ENCODE assay signal across 1 cellular context in the genomic region with DNA sequence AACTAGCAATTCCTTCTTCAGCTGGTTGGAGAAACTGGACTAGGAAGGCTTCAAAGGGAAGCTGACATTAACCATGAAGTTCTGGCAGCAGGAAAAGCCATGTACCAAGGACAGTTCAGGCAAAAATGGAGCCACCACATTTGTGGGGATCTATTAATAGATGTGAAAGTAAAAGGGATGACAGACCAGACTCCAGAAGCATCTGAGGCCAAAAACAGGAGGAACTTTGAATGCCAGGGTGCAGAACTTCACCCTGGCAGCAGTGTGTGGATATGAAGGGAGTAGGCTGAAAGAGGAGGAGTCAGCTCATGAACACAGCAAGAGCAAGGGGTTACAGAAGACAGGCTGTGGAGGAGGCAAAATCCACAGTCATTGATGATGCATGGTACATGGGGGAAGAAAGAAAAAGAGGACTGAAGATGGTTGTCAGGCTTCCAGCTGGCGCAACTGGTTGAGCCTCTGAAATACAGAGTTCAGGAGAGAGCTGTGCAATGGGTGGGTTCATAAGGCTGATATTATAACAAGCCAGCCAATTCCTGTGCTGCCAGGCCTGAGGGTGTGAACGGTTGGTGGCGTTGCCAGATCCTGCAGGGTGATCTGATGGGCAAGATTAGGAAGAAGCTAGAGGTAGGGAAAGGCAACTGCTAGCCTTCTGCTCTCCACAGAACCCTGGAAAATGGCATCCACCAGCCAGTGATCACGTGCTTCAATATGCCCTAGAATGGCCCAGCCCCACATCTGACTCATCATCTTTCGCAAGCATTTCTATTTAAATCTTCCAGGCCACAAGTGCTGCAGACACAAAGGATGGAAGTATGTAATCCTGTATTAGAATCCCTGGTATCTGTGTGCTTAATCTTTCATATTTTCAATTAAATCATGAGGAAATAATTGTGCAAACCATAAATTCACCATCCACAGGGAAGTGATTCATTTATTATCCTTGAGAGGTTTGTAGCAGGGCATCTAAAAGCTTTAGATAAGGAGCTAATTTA.
A peak's percentile ranks its signal among the peaks of the same experiment; 100 is the strongest.
TF ChIP-seq lines count a peak whose summit lies in the region.

No MANE protein-coding gene starts in this region.

TF ChIP-seq in SK-N-SH, 30 proteins besides CTCF, POLR2A, EP300 and RAD21 (continued from another document):
- TF ChIP-seq IRF3 (IDR thresholded peaks at IDR 0.05; ENCODE audit: low read depth, low read length) (no peak), FOSL2 (IDR thresholded peaks at IDR 0.05; ENCODE audit: borderline replicate concordance, low read depth) (peak; percentile 67), RFX5 (IDR thresholded peaks at IDR 0.05; ENCODE audit: low read length) (no peak), SIN3A (IDR thresholded peaks at IDR 0.05; ENCODE audit: borderline replicate concordance, low read depth, low read length) (no peak), POLR2AphosphoS5 (IDR thresholded peaks at IDR 0.05; ENCODE audit: low read depth, low read length) (no peak; the same call in 1 of the 2 replicates), RXRA (IDR thresholded peaks at IDR 0.05; ENCODE audit: borderline replicate concordance, low read depth) (peak; percentile 49; the same call in 1 of the 2 replicates), FOXJ3 (CRISPR knock-in tag; IDR thresholded peaks at IDR 0.05) (no peak), TEAD4 (IDR thresholded peaks at IDR 0.05; ENCODE audit: borderline replicate concordance, insufficient read depth) (peak; percentile 71), GATA2 (CRISPR knock-in tag; IDR thresholded peaks at IDR 0.05) (peak; percentile 6), MEF2A (IDR thresholded peaks at IDR 0.05; ENCODE audit: borderline replicate concordance, low read depth) (0 out of 2 replicates have a peak, but pooled peaks have one; percentile 22), MXI1 (IDR thresholded peaks at IDR 0.05; ENCODE audit: low read depth, low read length) (no peak), PBX3 (IDR thresholded peaks at IDR 0.05) (peak; percentile 35), NFIC (IDR thresholded peaks at IDR 0.05; ENCODE audit: borderline replicate concordance) (no peak)
- TF ChIP-seq, protein P1, sequence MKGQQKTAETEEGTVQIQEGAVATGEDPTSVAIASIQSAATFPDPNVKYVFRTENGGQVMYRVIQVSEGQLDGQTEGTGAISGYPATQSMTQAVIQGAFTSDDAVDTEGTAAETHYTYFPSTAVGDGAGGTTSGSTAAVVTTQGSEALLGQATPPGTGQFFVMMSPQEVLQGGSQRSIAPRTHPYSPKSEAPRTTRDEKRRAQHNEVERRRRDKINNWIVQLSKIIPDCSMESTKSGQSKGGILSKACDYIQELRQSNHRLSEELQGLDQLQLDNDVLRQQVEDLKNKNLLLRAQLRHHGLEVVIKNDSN (IDR thresholded peaks at IDR 0.05; ENCODE audit: borderline replicate concordance, low read depth) = peak; percentile 89
- TF ChIP-seq, protein P2, sequence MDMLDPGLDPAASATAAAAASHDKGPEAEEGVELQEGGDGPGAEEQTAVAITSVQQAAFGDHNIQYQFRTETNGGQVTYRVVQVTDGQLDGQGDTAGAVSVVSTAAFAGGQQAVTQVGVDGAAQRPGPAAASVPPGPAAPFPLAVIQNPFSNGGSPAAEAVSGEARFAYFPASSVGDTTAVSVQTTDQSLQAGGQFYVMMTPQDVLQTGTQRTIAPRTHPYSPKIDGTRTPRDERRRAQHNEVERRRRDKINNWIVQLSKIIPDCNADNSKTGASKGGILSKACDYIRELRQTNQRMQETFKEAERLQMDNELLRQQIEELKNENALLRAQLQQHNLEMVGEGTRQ (IDR thresholded peaks at IDR 0.05; ENCODE audit: borderline replicate concordance, low read depth, low read length) = no peak
